In the genomic region with DNA sequence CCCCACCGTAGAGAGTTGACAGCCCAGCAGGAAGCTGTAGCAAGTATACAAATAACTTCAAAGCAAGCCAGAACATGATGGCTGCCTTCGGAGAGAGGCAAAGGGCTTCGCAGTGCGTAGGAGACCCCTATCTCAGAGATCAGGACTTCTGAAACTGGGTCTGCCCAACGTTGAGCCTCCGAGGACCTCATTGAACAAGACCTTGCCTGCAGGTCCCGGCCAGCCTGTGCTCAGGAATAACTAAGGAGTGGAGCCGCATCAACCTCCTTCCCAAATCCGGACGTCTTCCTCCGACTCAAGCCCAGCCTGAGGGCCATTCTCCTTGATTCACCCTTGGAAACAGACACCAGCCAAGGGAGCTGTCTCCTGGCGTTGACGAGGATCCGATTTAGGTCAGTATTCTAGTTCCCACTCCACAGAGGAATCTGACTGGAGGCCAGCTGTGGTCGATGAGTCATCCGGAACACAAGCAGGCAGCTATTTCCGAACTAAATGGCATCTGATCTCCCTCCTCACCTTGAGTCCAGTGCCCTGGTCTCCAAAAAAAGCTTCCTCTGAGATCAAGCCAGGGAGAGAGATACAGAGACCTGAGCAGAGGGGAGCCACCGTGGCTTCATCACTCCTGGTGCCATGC, we compare ENCODE assay signal across 13 cellular contexts.
DNase-seq lines count a peak whose midpoint lies in the region; FAIRE-seq and TF ChIP-seq lines count a peak whose summit lies in the region.
"Had no signal": no experiment of that assay in that cellular context is flagged by ENCODE, and none has a peak within 500 bp of the region (broad histone marks: within the 10 kb centered on the region; RNA-seq: fewer than 3 reads in every experiment).

No MANE protein-coding gene starts in this region.

- no CpG with 5 or more reads among the region's 18 CpGs for WGBS in mesendoderm (ENCODE audit: extremely low coverage, insufficient coverage, low lambda C conversion rate)

- no peak overlapping the region for H3K4me3 Mint-ChIP-seq in neural progenitor cell
- H3K4me3 Mint-ChIP-seq: activated CD4-positive, alpha-beta T cell treated with anti-CD3 and anti-CD28 coated beads for 36 hours; activated naive CD8-positive, alpha-beta T cell had no signal

- no peak overlapping the region for H4K8ac ChIP-seq in mesendoderm (ENCODE audit: low read depth, low read length)

- no peaks in the 10 kb centered on the region for H3K4me1 Mint-ChIP-seq in neural progenitor cell
- H3K4me1 Mint-ChIP-seq: activated CD4-positive, alpha-beta T cell treated with anti-CD3 and anti-CD28 coated beads for 36 hours had no signal

- no peak overlapping the region for H3K23ac ChIP-seq in mesendoderm (ENCODE audit: low read length)

- no peaks in the 10 kb centered on the region; the same call in 1 of the 2 replicates for H3K9me3 ChIP-seq in PC-9 (ENCODE audit: insufficient read depth, low read depth)
- H3K9me3 ChIP-seq in neural progenitor cell (ENCODE audit: low read depth): no peaks in the 10 kb centered on the region
- H3K9me3 ChIP-seq: Peyer's patch had no signal

- BruUV-seq in PC-9 (replicated peaks; lab: Mats Ljungman, UMichigan): no TSS peak

- H3K4ac ChIP-seq in mesendoderm (ENCODE audit: low read depth, low read length): no peak overlapping the region

- no peak overlapping the region for H3K56ac ChIP-seq in mesendoderm (ENCODE audit: low read length)

- H2AFZ ChIP-seq in PC-9: no peak overlapping the region
- no peak overlapping the region for H2AFZ ChIP-seq in neural progenitor cell (replicated peaks)

- no peak overlapping the region for H2BK5ac ChIP-seq in mesendoderm (ENCODE audit: low read length)

- H3K9ac ChIP-seq in neural progenitor cell (no peak overlapping the region), mesendoderm (ENCODE audit: low read length) (no peak overlapping the region)

- H2AK5ac ChIP-seq in mesendoderm (ENCODE audit: low read length): no peak overlapping the region

- no peaks in the 10 kb centered on the region for H3K36me3 Mint-ChIP-seq in neural progenitor cell
- H3K36me3 Mint-ChIP-seq: activated naive CD8-positive, alpha-beta T cell had no signal

- no peak for FAIRE-seq in GM12891 (lab: Jason Lieb, UNC)
- FAIRE-seq: D721Med had no signal

- CTCF ChIA-PET in PC-9 (lab: Charles Lee): interaction anchor here (1.0 kb wide), 1 partner anchor 103 kb away, joined by 3 read pairs; no protein-coding TSS in a partner anchor

- POLR2A ChIA-PET in PC-9 (lab: Charles Lee; ENCODE audit: unreplicated experiment): interaction anchor here (0.5 to 0.7 kb wide), 2 partner anchors 8 to 1548 kb away, joined by 3 read pairs; no protein-coding TSS in a partner anchor

- H3K4me3 ChIP-seq in PC-9 (no peak overlapping the region), neural progenitor cell (no peak overlapping the region), mesendoderm (ENCODE audit: low read length) (no peak overlapping the region)
- H3K4me3 ChIP-seq: Peyer's patch had no signal

- H3K27ac ChIP-seq in PC-9 (no peak overlapping the region), neural progenitor cell (no peak overlapping the region), mesendoderm (ENCODE audit: low read depth, low read length) (no peak overlapping the region)
- H3K27ac ChIP-seq: Peyer's patch had no signal

- no peak overlapping the region for H3K18ac ChIP-seq in mesendoderm (ENCODE audit: low read length)

- no peaks in the 10 kb centered on the region for H3K9me2 ChIP-seq in PC-9 (ENCODE audit: insufficient read depth)

- peak; percentile 88 for DNase-seq in EL
- DNase-seq in PC-9: peak; percentile 69 to 81
- DNase-seq in dedifferentiated amniotic fluid mesenchymal stem cell (ENCODE audit: extremely low spot score): peak; percentile 23
- DNase-seq in neural progenitor cell (ENCODE audit: low spot score): no peak
- DNase-seq in GM12891 (ENCODE audit: insufficient read length, low spot score): no peak
- DNase-seq in mesendoderm: no peak
- DNase-seq in NCI-H187 treated with DMSO at 0.1 percent for 48 hours (lab: John Stamatoyannopoulos, UW): no peak
- DNase-seq in SHP77 (lab: John Stamatoyannopoulos, UW): no peak
- DNase-seq: activated CD4-positive, alpha-beta T cell treated with anti-CD3 and anti-CD28 coated beads for 36 hours; NCI-H1436; Peyer's patch had no signal

- H3K79me2 ChIP-seq in PC-9 (ENCODE audit: low read depth) (no peaks in the 10 kb centered on the region), neural progenitor cell (ENCODE audit: low read depth) (no peaks in the 10 kb centered on the region), mesendoderm (ENCODE audit: control insufficient read depth, insufficient read depth, low read length) (no peaks in the 10 kb centered on the region)

- H3K4me2 ChIP-seq in PC-9 (peak overlapping the region; percentile 53), neural progenitor cell (no peak overlapping the region), mesendoderm (ENCODE audit: low read length) (no peak overlapping the region)

- intact Hi-C loops in PC-9 (cut with micrococcal nuclease; ENCODE audit: unreplicated experiment): no loop called here

- H3K27me3 ChIP-seq in PC-9 (ENCODE audit: insufficient read depth, low read depth) (no peaks in the 10 kb centered on the region), neural progenitor cell (no peaks in the 10 kb centered on the region), mesendoderm (ENCODE audit: insufficient read depth, low read length, poor library complexity) (no peaks in the 10 kb centered on the region)
- H3K27me3 ChIP-seq: Peyer's patch had no signal

- TF ChIP-seq CTCF in PC-9 (conservative IDR thresholded peaks at IDR 0.05) (no peak), neural progenitor cell (IDR thresholded peaks at IDR 0.05) (no peak)

- no peak for TF ChIP-seq POLR2A in GM12891 (IDR thresholded peaks at IDR 0.05; ENCODE audit: low read depth, low read length)

- H3K27me3 Mint-ChIP-seq in neural progenitor cell (ENCODE audit: insufficient read depth, low read depth): peaks cover 6% of the 10 kb centered on the region

- H4K5ac ChIP-seq in mesendoderm (ENCODE audit: low read length): no peak overlapping the region

- no peak overlapping the region for H2BK15ac ChIP-seq in mesendoderm (replicated peaks; ENCODE audit: low read depth)

- H3K79me1 ChIP-seq in mesendoderm (ENCODE audit: low read length): no peaks in the 10 kb centered on the region

- H2BK120ac ChIP-seq in mesendoderm (ENCODE audit: low read depth, low read length): no peak overlapping the region

- H3K27ac Mint-ChIP-seq in neural progenitor cell: peak overlapping the region; percentile 58
- H3K27ac Mint-ChIP-seq: activated CD4-positive, alpha-beta T cell treated with anti-CD3 and anti-CD28 coated beads for 36 hours; activated naive CD8-positive, alpha-beta T cell had no signal

- H4K20me1 ChIP-seq in PC-9 (ENCODE audit: insufficient read depth): no peaks in the 10 kb centered on the region
- no peaks in the 10 kb centered on the region for H4K20me1 ChIP-seq in neural progenitor cell (ENCODE audit: low read depth)

- H3K36me3 ChIP-seq in PC-9 (ENCODE audit: low read depth) (no peaks in the 10 kb centered on the region), neural progenitor cell (no peaks in the 10 kb centered on the region), mesendoderm (ENCODE audit: control insufficient read depth, insufficient read depth, low read length) (no peaks in the 10 kb centered on the region)
- H3K36me3 ChIP-seq: Peyer's patch had no signal

- H3F3A ChIP-seq in PC-9 (ENCODE audit: insufficient read depth, low read depth): peaks cover 16% of the 10 kb centered on the region; the same call in 1 of the 2 replicates
- no peaks in the 10 kb centered on the region for H3F3A ChIP-seq in neural progenitor cell (ENCODE audit: low read depth)

- H3K9me3 Mint-ChIP-seq in neural progenitor cell: peaks cover 3% of the 10 kb centered on the region

- peaks cover 13% of the 10 kb centered on the region for H3K4me1 ChIP-seq in PC-9 (replicated peaks; ENCODE audit: insufficient read depth)
- no peaks in the 10 kb centered on the region for H3K4me1 ChIP-seq in neural progenitor cell
- no peaks in the 10 kb centered on the region for H3K4me1 ChIP-seq in mesendoderm (ENCODE audit: control insufficient read depth, low read depth, low read length)
- H3K4me1 ChIP-seq: Peyer's patch had no signal

TF ChIP-seq in GM12891, 5 proteins besides CTCF, POLR2A, EP300 and RAD21:
- TF ChIP-seq TAF1 (IDR thresholded peaks at IDR 0.05; ENCODE audit: low read depth, low read length): no peak
- TF ChIP-seq POLR2AphosphoS5 (IDR thresholded peaks at IDR 0.05; ENCODE audit: low read depth, low read length): no peak
- TF ChIP-seq SPI1 (IDR thresholded peaks at IDR 0.05; ENCODE audit: low read depth, low read length): no peak
- TF ChIP-seq PAX5 (IDR thresholded peaks at IDR 0.05; ENCODE audit: insufficient read depth, low read length, severe bottlenecking): no peak
- no peak for TF ChIP-seq POU2F2 (IDR thresholded peaks at IDR 0.05; ENCODE audit: low read depth, low read length)
TF ChIP-seq in GM12891: peak in this region for 0.

Comparison
In these comparisons a context has a peak if more than half of its experiments do, and no peak if none do; other contexts are left out.
1. DNase-seq: peak in EL (single experiment), PC-9 (2 of 2) and dedifferentiated amniotic fluid mesenchymal stem cell (single experiment); none in neural progenitor cell (single experiment), GM12891 (single experiment), mesendoderm (single experiment), NCI-H187 treated with DMSO at 0.1 percent for 48 hours (single experiment) and SHP77 (0 of 2).